In the genomic region with DNA sequence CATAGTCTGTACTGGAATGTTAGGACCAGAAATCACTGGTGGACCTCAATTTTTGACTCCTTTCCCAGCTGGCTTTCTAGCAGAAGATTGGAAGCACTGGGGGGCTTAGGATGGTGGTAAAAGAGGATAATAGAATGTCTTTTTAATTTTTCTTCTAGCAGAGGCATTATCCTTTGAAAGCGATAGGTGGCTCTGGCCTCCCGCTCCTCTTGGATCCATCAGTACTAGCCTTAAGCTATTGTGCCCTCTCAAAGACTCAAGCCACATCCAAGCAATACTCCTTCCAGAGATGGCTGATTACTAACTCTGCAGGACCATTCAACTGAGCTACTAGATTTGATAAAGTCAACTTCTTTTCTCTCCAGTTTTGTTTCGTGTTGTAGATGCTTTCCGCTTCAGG, we compare ENCODE assay signal across 21 cellular contexts.
DNase-seq lines count a peak whose midpoint lies in the region; ATAC-seq and TF ChIP-seq lines count a peak whose summit lies in the region.
"Had no signal": no experiment of that assay in that cellular context is flagged by ENCODE, and none has a peak within 500 bp of the region (broad histone marks: within the 10 kb centered on the region; RNA-seq: fewer than 3 reads in every experiment).

No MANE protein-coding gene starts in this region.

- no peaks in the 10 kb centered on the region for H3K27me3 ChIP-seq in Caco-2 (replicated peaks; ENCODE audit: control insufficient read depth, insufficient read depth, low read length)
- H3K27me3 ChIP-seq: ascending aorta, SJCRH30, transverse colon had no signal

- H3K27me3 Mint-ChIP-seq in Caco-2 (ENCODE audit: insufficient read depth, unreplicated experiment): peaks cover 5% of the 10 kb centered on the region
- H3K27me3 Mint-ChIP-seq: activated CD8-positive, alpha-beta T cell treated with anti-CD3 and anti-CD28 coated beads for 36 hours; activated T-cell treated with anti-CD3 and anti-CD28 coated beads, Interleukin-2, amount 50 U/mL, for 24 hours; stimulated activated naive CD8-positive, alpha-beta T cell treated with anti-CD3 and anti-CD28 coated beads, Interleukin-15, amount 100 ng/mL, for 72 hours had no signal

- H3K4me1 Mint-ChIP-seq in Caco-2 (ENCODE audit: low read depth, unreplicated experiment): no peaks in the 10 kb centered on the region
- H3K4me1 Mint-ChIP-seq: immature natural killer cell; stimulated activated naive CD8-positive, alpha-beta T cell treated with anti-CD3 and anti-CD28 coated beads, Interleukin-15, amount 100 ng/mL, for 72 hours had no signal

- H3K4me1 ChIP-seq in Caco-2: no peaks in the 10 kb centered on the region
- H3K4me1 ChIP-seq: ascending aorta, lower lobe of right lung, SJCRH30, transverse colon had no signal

- peak in 1 of 2 experiments; percentile 43 for TF ChIP-seq CTCF in Caco-2 (IDR thresholded peaks at IDR 0.05; ENCODE audit: insufficient read depth in 1 of 2, low read depth in 1 of 2, low read length in 1 of 2, severe bottlenecking in 1 of 2, unreplicated experiment in 1 of 2)
- peak; percentile 72 for TF ChIP-seq CTCF in VCaP (conservative IDR thresholded peaks at IDR 0.05)

- H3K4me3 ChIP-seq in Caco-2 (ENCODE audit: low read depth, low read length): no peak overlapping the region
- H3K4me3 ChIP-seq: ascending aorta, lower lobe of right lung, SJCRH30, transverse colon had no signal

- POLR2A ChIA-PET in Caco-2 (lab: Charles Lee): no interaction called here

- no peak overlapping the region for H3K4me3 Mint-ChIP-seq in Caco-2 (ENCODE audit: unreplicated experiment)
- H3K4me3 Mint-ChIP-seq: activated CD8-positive, alpha-beta T cell treated with anti-CD3 and anti-CD28 coated beads for 36 hours; activated T-cell treated with anti-CD3 and anti-CD28 coated beads, Interleukin-2, amount 50 U/mL, for 24 hours; immature natural killer cell; stimulated activated naive CD8-positive, alpha-beta T cell treated with anti-CD3 and anti-CD28 coated beads, Interleukin-15, amount 100 ng/mL, for 72 hours had no signal

- no TSS peak for BruUV-seq in Caco-2 (replicated peaks; lab: Mats Ljungman, UMichigan)

- ATAC-seq in GM19395 (IDR thresholded peaks at IDR 0.05; ENCODE audit: unreplicated experiment): no peak
- ATAC-seq: activated CD8-positive, alpha-beta T cell treated with anti-CD3 and anti-CD28 coated beads for 36 hours; lower lobe of right lung; stimulated activated naive CD8-positive, alpha-beta T cell treated with anti-CD3 and anti-CD28 coated beads, Interleukin-15, amount 100 ng/mL, for 72 hours had no signal

- H3K36me3 ChIP-seq in Caco-2 (ENCODE audit: control insufficient read depth, insufficient read depth, low read length): no peaks in the 10 kb centered on the region
- H3K36me3 ChIP-seq: ascending aorta, lower lobe of right lung, SJCRH30, transverse colon had no signal

- no peak overlapping the region for H3K27ac Mint-ChIP-seq in Caco-2 (ENCODE audit: unreplicated experiment)
- H3K27ac Mint-ChIP-seq: activated CD8-positive, alpha-beta T cell treated with anti-CD3 and anti-CD28 coated beads for 36 hours; activated T-cell treated with anti-CD3 and anti-CD28 coated beads, Interleukin-2, amount 50 U/mL, for 24 hours; immature natural killer cell; stimulated activated naive CD8-positive, alpha-beta T cell treated with anti-CD3 and anti-CD28 coated beads, Interleukin-15, amount 100 ng/mL, for 72 hours had no signal

- H3K9me3 Mint-ChIP-seq in Caco-2 (ENCODE audit: unreplicated experiment): no peaks in the 10 kb centered on the region
- H3K9me3 Mint-ChIP-seq: activated CD8-positive, alpha-beta T cell treated with anti-CD3 and anti-CD28 coated beads for 36 hours had no signal

- H3K36me3 Mint-ChIP-seq in Caco-2 (ENCODE audit: insufficient read depth, unreplicated experiment): no peaks in the 10 kb centered on the region
- H3K36me3 Mint-ChIP-seq: immature natural killer cell had no signal

- no peaks in the 10 kb centered on the region for H3K9me3 ChIP-seq in Caco-2
- H3K9me3 ChIP-seq: ascending aorta, lower lobe of right lung, SJCRH30, transverse colon had no signal

- H3K27ac ChIP-seq in VCaP: no peak overlapping the region
- H3K27ac ChIP-seq: ascending aorta, lower lobe of right lung, SJCRH30, transverse colon had no signal

- DNase-seq in Caco-2: peak; percentile 19 to 31
- DNase-seq in HuH-7.5 (ENCODE audit: low spot score): peak; percentile 2
- DNase-seq in islet precursor cell: peak; percentile 59
- DNase-seq in NCI-H2171 treated with DMSO at 0.1 percent for 48 hours (lab: John Stamatoyannopoulos, UW): no peak
- DNase-seq in T-helper 9 cell: no peak
- no peak for DNase-seq in pons (ENCODE audit: low spot score)
- DNase-seq: activated CD4-positive, CD25-positive, alpha-beta regulatory T cell; activated CD8-positive, alpha-beta T cell treated with anti-CD3 and anti-CD28 coated beads for 36 hours; activated naive CD4-positive, alpha-beta T cell treated with anti-CD3 and anti-CD28 coated beads, Interleukin-2, amount 50 U/mL, for 16 hours; activated T-cell treated with anti-CD3 and anti-CD28 coated beads, Interleukin-2, amount 50 U/mL, for 24 hours; effector CD4-positive, alpha-beta T cell; immature natural killer cell; lower lobe of right lung; NCI-H1436; NCI-H2227 treated with DMSO at 0.1 percent for 48 hours; SJCRH30; stimulated activated naive CD8-positive, alpha-beta T cell treated with anti-CD3 and anti-CD28 coated beads, Interleukin-15, amount 100 ng/mL, for 72 hours; transverse colon had no signal

- CTCF ChIA-PET in Caco-2 (lab: Charles Lee): no interaction called here

- intact Hi-C loops in Caco-2 (cut with micrococcal nuclease; ENCODE audit: unreplicated experiment): loop anchor here (5.0 kb wide), 1 partner anchor 895 kb away; no protein-coding TSS in a partner anchor

Comparison
In these comparisons a context has a peak if more than half of its experiments do, and no peak if none do; other contexts are left out.
1. DNase-seq: peak in Caco-2 (2 of 2), HuH-7.5 (single experiment) and islet precursor cell (single experiment); none in NCI-H2171 treated with DMSO at 0.1 percent for 48 hours (single experiment), T-helper 9 cell (single experiment) and pons (single experiment).